Comparison of ENCODE assay signal across 17 cellular contexts in the genomic region with DNA sequence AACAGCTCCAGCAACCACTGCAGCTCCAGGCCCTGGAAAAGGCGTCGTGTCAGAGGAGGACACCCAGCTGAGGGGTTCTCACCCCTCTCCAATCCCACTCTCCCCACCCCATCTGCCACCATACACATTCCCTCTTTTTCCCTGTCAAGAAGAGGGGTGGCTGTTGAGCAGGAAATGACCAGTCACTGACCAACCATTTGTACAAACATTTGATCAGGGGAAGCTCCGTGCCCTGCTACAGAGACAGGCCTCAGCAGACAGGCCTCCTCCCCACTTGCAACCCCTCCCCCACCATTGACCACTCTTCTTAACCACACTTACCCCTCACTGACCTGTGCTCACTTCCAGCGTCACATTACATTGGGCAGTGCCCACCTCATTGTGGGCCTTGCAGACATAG. TPM values are rescaled to one million over a fixed set of nuclear protein-coding genes. Genes with fewer than 3 reads are reported as not detected.
"Had no signal": no experiment of that assay in that cellular context is flagged by ENCODE, and none has a peak within 500 bp of the region (broad histone marks: within the 10 kb centered on the region; RNA-seq: fewer than 3 reads in every experiment).

No MANE protein-coding gene starts in this region.

- H3K4me3 ChIP-seq: pancreas, thoracic aorta, uterus had no signal

- ATAC-seq: activated CD8-positive, alpha-beta memory T cell treated with anti-CD3 and anti-CD28 coated beads, Interleukin-2, amount 10 ng/mL, durations not matched to agents 7 days and 5 days; esophagus mucosa; left lobe of liver; pancreas; stimulated activated naive CD8-positive, alpha-beta T cell treated with anti-CD3 and anti-CD28 coated beads, Interleukin-15, amount 100 ng/mL, for 72 hours had no signal

- H3K4me3 Mint-ChIP-seq: activated CD8-positive, alpha-beta memory T cell treated with anti-CD3 and anti-CD28 coated beads, Interleukin-2, amount 10 ng/mL, durations not matched to agents 7 days and 5 days; activated naive CD4-positive, alpha-beta T cell treated with anti-CD3 and anti-CD28 coated beads, Interleukin-2, amount 50 U/mL, for 24 hours; activated T-cell treated with anti-CD3 and anti-CD28 coated beads, Interleukin-2, amount 50 U/mL, for 24 hours; brain; memory B cell; nephron progenitor cell; stimulated activated naive CD8-positive, alpha-beta T cell treated with anti-CD3 and anti-CD28 coated beads, Interleukin-15, amount 100 ng/mL, for 72 hours had no signal

- H3K27ac ChIP-seq: pancreas, thoracic aorta, uterus had no signal

- H3K36me3 Mint-ChIP-seq: activated CD8-positive, alpha-beta memory T cell treated with anti-CD3 and anti-CD28 coated beads, Interleukin-2, amount 10 ng/mL, durations not matched to agents 7 days and 5 days; activated naive CD4-positive, alpha-beta T cell treated with anti-CD3 and anti-CD28 coated beads, Interleukin-2, amount 50 U/mL, for 24 hours; brain; memory B cell had no signal

- H3K9me3 ChIP-seq: pancreas, thoracic aorta, uterus had no signal

- H3K36me3 ChIP-seq: pancreas, thoracic aorta, uterus had no signal

- H3K27ac Mint-ChIP-seq: activated CD8-positive, alpha-beta memory T cell treated with anti-CD3 and anti-CD28 coated beads, Interleukin-2, amount 10 ng/mL, durations not matched to agents 7 days and 5 days; activated naive CD4-positive, alpha-beta T cell treated with anti-CD3 and anti-CD28 coated beads, Interleukin-2, amount 50 U/mL, for 24 hours; activated T-cell treated with anti-CD3 and anti-CD28 coated beads, Interleukin-2, amount 50 U/mL, for 24 hours; brain; memory B cell; nephron progenitor cell; stimulated activated naive CD8-positive, alpha-beta T cell treated with anti-CD3 and anti-CD28 coated beads, Interleukin-15, amount 100 ng/mL, for 72 hours had no signal

- DNase-seq: activated CD4-positive, alpha-beta T cell treated with anti-CD3 and anti-CD28 coated beads, Interleukin-2, amount 50 U/mL, for 4 hours; activated CD8-positive, alpha-beta memory T cell treated with anti-CD3 and anti-CD28 coated beads, Interleukin-2, amount 10 ng/mL, durations not matched to agents 7 days and 5 days; activated effector memory CD4-positive, alpha-beta T cell treated with Interleukin-2 at 50 U/mL for 16 hours; activated T-cell treated with anti-CD3 and anti-CD28 coated beads, Interleukin-2, amount 50 U/mL, for 24 hours; glutamatergic neuron; nephron progenitor cell; pancreas; stimulated activated CD4-positive, alpha-beta T cell treated with anti-CD3 and anti-CD28 coated beads, Interleukin-4, amount 100 ng/mL, for 4 hours; stimulated activated naive CD8-positive, alpha-beta T cell treated with anti-CD3 and anti-CD28 coated beads, Interleukin-15, amount 100 ng/mL, for 72 hours; T-helper 2 cell; uterus had no signal

- H3K9me3 Mint-ChIP-seq: activated naive CD4-positive, alpha-beta T cell treated with anti-CD3 and anti-CD28 coated beads, Interleukin-2, amount 50 U/mL, for 24 hours; activated T-cell treated with anti-CD3 and anti-CD28 coated beads, Interleukin-2, amount 50 U/mL, for 24 hours; memory B cell; stimulated activated naive CD8-positive, alpha-beta T cell treated with anti-CD3 and anti-CD28 coated beads, Interleukin-15, amount 100 ng/mL, for 72 hours had no signal

RNA-seq across cellular contexts. Expression of a gene that starts 2.3 kb away (rescaled TPM):
- total RNA-seq: activated CD8-positive, alpha-beta memory T cell treated with anti-CD3 and anti-CD28 coated beads, Interleukin-2, amount 10 ng/mL, durations not matched to agents 7 days and 5 days had no signal
